ENCODE assay signal across 1 cellular context in the genomic region with DNA sequence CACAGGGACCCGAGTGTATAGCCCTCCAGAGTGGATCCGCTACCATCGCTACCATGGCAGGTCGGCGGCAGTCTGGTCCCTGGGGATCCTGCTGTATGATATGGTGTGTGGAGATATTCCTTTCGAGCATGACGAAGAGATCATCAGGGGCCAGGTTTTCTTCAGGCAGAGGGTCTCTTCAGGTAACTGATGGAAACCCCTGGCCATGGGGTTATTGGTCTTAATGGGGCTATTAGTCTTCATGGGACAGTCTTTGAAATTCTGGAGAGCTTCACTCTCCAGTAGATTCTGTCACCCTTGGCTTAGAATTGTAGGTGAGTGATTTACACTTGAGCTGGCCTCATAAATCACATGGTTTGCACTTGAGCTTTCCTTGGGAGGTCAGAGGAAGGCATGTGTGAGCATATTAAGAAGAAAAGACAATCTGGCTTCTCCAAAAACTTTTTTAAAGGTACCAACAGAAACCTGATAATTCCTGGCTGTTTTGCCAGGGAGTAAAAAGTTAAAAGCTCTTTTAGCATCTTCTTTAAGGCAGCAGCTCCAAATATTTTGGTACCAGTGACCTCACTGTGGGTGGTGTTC.
TF ChIP-seq lines count a peak whose summit lies in the region.

No MANE protein-coding gene starts in this region.

TF ChIP-seq in GM12878, 131 proteins besides CTCF, POLR2A, EP300 and RAD21:
- TF ChIP-seq, protein P1, sequence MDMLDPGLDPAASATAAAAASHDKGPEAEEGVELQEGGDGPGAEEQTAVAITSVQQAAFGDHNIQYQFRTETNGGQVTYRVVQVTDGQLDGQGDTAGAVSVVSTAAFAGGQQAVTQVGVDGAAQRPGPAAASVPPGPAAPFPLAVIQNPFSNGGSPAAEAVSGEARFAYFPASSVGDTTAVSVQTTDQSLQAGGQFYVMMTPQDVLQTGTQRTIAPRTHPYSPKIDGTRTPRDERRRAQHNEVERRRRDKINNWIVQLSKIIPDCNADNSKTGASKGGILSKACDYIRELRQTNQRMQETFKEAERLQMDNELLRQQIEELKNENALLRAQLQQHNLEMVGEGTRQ (IDR thresholded peaks at IDR 0.05; ENCODE audit: borderline replicate concordance, low read depth, low read length) = no peak
- TF ChIP-seq CREM (IDR thresholded peaks at IDR 0.05; ENCODE audit: low read depth) = 0 out of 2 replicates have a peak, but pooled peaks have one; percentile 19
- TF ChIP-seq, protein P2, sequence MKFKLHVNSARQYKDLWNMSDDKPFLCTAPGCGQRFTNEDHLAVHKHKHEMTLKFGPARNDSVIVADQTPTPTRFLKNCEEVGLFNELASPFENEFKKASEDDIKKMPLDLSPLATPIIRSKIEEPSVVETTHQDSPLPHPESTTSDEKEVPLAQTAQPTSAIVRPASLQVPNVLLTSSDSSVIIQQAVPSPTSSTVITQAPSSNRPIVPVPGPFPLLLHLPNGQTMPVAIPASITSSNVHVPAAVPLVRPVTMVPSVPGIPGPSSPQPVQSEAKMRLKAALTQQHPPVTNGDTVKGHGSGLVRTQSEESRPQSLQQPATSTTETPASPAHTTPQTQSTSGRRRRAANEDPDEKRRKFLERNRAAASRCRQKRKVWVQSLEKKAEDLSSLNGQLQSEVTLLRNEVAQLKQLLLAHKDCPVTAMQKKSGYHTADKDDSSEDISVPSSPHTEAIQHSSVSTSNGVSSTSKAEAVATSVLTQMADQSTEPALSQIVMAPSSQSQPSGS (IDR thresholded peaks at IDR 0.05; ENCODE audit: low read length) = 0 out of 2 replicates have a peak, but pooled peaks have one; percentile 17
- TF ChIP-seq, protein P3, sequence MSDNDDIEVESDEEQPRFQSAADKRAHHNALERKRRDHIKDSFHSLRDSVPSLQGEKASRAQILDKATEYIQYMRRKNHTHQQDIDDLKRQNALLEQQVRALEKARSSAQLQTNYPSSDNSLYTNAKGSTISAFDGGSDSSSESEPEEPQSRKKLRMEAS (IDR thresholded peaks at IDR 0.05; ENCODE audit: low read depth, low read length) = no peak
